In the genomic region with DNA sequence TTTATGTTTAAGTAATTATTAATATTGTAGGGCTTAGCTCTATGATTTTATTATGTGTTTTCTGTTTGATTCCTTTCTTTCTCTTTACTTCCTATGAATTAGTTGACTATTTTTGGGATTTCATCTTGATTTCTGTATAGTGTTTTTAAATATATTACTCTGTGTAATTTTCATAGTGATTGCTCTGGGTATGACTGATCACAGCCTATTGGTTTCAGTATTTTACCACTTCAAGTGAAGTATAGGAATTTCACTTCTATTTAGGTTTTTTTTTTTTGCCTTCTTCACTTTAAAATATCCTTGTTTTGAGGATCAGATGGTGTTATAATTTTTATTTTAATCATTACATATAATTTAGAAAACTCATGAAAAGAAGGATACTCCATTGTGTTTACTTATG, we compare ENCODE assay signal across 23 cellular contexts.
DNase-seq lines count a peak whose midpoint lies in the region; ATAC-seq and FAIRE-seq lines count a peak whose summit lies in the region.
"Had no signal": no experiment of that assay in that cellular context is flagged by ENCODE, and none has a peak within 500 bp of the region (broad histone marks: within the 10 kb centered on the region; RNA-seq: fewer than 3 reads in every experiment).

No MANE protein-coding gene starts in this region.

- no peak overlapping the region for H3K27ac ChIP-seq in small intestine (ENCODE audit: low read depth in 1 of 2, low read length in 1 of 2)
- H3K27ac ChIP-seq: 22Rv1, BLaER1, C4-2B had no signal

- H3K4me1 Mint-ChIP-seq in T-helper 17 cell: no peaks in the 10 kb centered on the region
- H3K4me1 Mint-ChIP-seq: B cell; CD4-positive, CD25-positive, alpha-beta regulatory T cell had no signal

- peak overlapping the region; percentile 8 for H3K27ac Mint-ChIP-seq in T-helper 17 cell
- H3K27ac Mint-ChIP-seq: B cell; CD4-positive, CD25-positive, alpha-beta regulatory T cell; CD8-positive, alpha-beta T cell; HFFc6 had no signal

- ATAC-seq in GM18868 (IDR thresholded peaks at IDR 0.05; ENCODE audit: unreplicated experiment): peak; percentile 47
- peak; percentile 58 for ATAC-seq in GM21360 (IDR thresholded peaks at IDR 0.05; ENCODE audit: unreplicated experiment)
- no peak for ATAC-seq in T-helper 17 cell
- ATAC-seq: CD8-positive, alpha-beta T cell had no signal

- FAIRE-seq in islet of Langerhans (lab: Jason Lieb, UNC) (peak; percentile 17), small intestine (lab: Jason Lieb, UNC) (no peak)
- FAIRE-seq: A204.1, G401.6, H54 had no signal

- no peaks in the 10 kb centered on the region for H3K4me1 ChIP-seq in small intestine (ENCODE audit: control insufficient read depth in 2 of 2, insufficient read depth in 1 of 2, low read depth in 1 of 2, low read length in 1 of 2)
- H3K4me1 ChIP-seq: BLaER1, Caco-2, HAP-1 had no signal

- H3K27me3 Mint-ChIP-seq in T-helper 17 cell: peaks cover 6% of the 10 kb centered on the region
- H3K27me3 Mint-ChIP-seq: B cell; CD4-positive, CD25-positive, alpha-beta regulatory T cell had no signal

- no peaks in the 10 kb centered on the region for H3K36me3 Mint-ChIP-seq in T-helper 17 cell (ENCODE audit: low read depth)
- H3K36me3 Mint-ChIP-seq: CD4-positive, CD25-positive, alpha-beta regulatory T cell; CD8-positive, alpha-beta T cell had no signal

- no peaks in the 10 kb centered on the region for H3K36me3 ChIP-seq in small intestine (ENCODE audit: control insufficient read depth in 2 of 2, insufficient read depth in 2 of 2, low read length in 2 of 2)
- H3K36me3 ChIP-seq: BLaER1, HAP-1 had no signal

- no peaks in the 10 kb centered on the region for H3K27me3 ChIP-seq in small intestine (ENCODE audit: control insufficient read depth in 2 of 2, insufficient read depth in 2 of 2, low read length in 2 of 2)
- H3K27me3 ChIP-seq: BLaER1 had no signal

- DNase-seq in T-helper 17 cell (no peak), ureter (ENCODE audit: low spot score) (no peak), small intestine (no peak), HPDE6-E6E7 (ENCODE audit: extremely low spot score) (no peak)
- DNase-seq in stimulated activated CD4-positive, alpha-beta T cell treated with anti-CD3 and anti-CD28 coated beads, Interleukin-2, amount 100 ng/mL, for 24 hours: no peak
- DNase-seq: Caco-2; CD4-positive, CD25-positive, alpha-beta regulatory T cell; CD8-positive, alpha-beta T cell; DMS153; DND-41; GOT3; HFFc6 had no signal

- no peak overlapping the region for H3K4me3 ChIP-seq in small intestine (ENCODE audit: low read depth in 1 of 2, low read length in 2 of 2)
- H3K4me3 ChIP-seq: BLaER1, HAP-1 had no signal

- no peaks in the 10 kb centered on the region for H3K9me3 ChIP-seq in T-helper 17 cell (ENCODE audit: control insufficient read depth, low read length, poor library complexity, severe bottlenecking)
- no peaks in the 10 kb centered on the region for H3K9me3 ChIP-seq in small intestine (ENCODE audit: control insufficient read depth, low read depth)
- H3K9me3 ChIP-seq: BLaER1, Caco-2, HAP-1 had no signal

- H3K4me3 Mint-ChIP-seq in T-helper 17 cell: no peak overlapping the region
- H3K4me3 Mint-ChIP-seq: B cell; CD4-positive, CD25-positive, alpha-beta regulatory T cell; CD8-positive, alpha-beta T cell; HFFc6 had no signal
